In genomic region chr10:28722065-28722803, GRCh38 we compare ENCODE assay signal across 1 cellular context.
A peak's percentile ranks its signal among the peaks of the same experiment; 100 is the strongest.
TF ChIP-seq lines count a peak whose summit lies in the region.

No MANE protein-coding gene starts in this region.

TF ChIP-seq in HepG2, 621 proteins besides CTCF, POLR2A, EP300 and RAD21 (continued from another document and continues in another):
- TF ChIP-seq ZNF280D (CRISPR knock-in tag; IDR thresholded peaks at IDR 0.05) (no peak), HNRNPL (IDR thresholded peaks at IDR 0.05; ENCODE audit: low read depth, low read length) (0 out of 2 replicates have a peak, but pooled peaks have one; percentile 53), ZNF704 (CRISPR knock-in tag; IDR thresholded peaks at IDR 0.05; ENCODE audit: borderline replicate concordance) (no peak), REPIN1 (CRISPR knock-in tag; IDR thresholded peaks at IDR 0.05; ENCODE audit: borderline replicate concordance, low read depth) (no peak), ZNF576 (CRISPR knock-in tag; IDR thresholded peaks at IDR 0.05) (no peak), MYC (CRISPR knock-in tag; IDR thresholded peaks at IDR 0.05; ENCODE audit: borderline replicate concordance) (peak; percentile 74), TOPORS (CRISPR knock-in tag; IDR thresholded peaks at IDR 0.05) (no peak), ZNF124 (CRISPR knock-in tag; IDR thresholded peaks at IDR 0.05) (no peak), KDM5A (IDR thresholded peaks at IDR 0.05; ENCODE audit: borderline replicate concordance, low read length) (no peak), RXRA (CRISPR knock-in tag; IDR thresholded peaks at IDR 0.05) (no peak), MEIS2 (CRISPR knock-in tag; IDR thresholded peaks at IDR 0.05) (0 out of 2 replicates have a peak, but pooled peaks have one; percentile 46), HDAC1 (CRISPR knock-in tag; IDR thresholded peaks at IDR 0.05) (no peak), FOXC1 (CRISPR knock-in tag; IDR thresholded peaks at IDR 0.05; ENCODE audit: borderline replicate concordance) (no peak), ZNF230 (CRISPR knock-in tag; IDR thresholded peaks at IDR 0.05) (peak; percentile 33; the same call in 1 of the 2 replicates), RNF219 (CRISPR knock-in tag; IDR thresholded peaks at IDR 0.05) (no peak), AHDC1 (CRISPR knock-in tag; IDR thresholded peaks at IDR 0.05; ENCODE audit: borderline replicate concordance) (no peak), MTF2 (CRISPR knock-in tag; IDR thresholded peaks at IDR 0.05; ENCODE audit: borderline replicate concordance) (no peak), GABPB1 (CRISPR knock-in tag; IDR thresholded peaks at IDR 0.05) (peak; percentile 38; the same call in 1 of the 2 replicates), MAZ (IDR thresholded peaks at IDR 0.05; ENCODE audit: borderline replicate concordance, low read depth, low read length) (no peak), MAZ (CRISPR knock-in tag; IDR thresholded peaks at IDR 0.05; ENCODE audit: low read depth) (no peak), MLXIP (CRISPR knock-in tag; IDR thresholded peaks at IDR 0.05; ENCODE audit: borderline replicate concordance) (no peak), ZNF629 (CRISPR knock-in tag; conservative IDR thresholded peaks at IDR 0.05) (no peak), MAFG (CRISPR knock-in tag; IDR thresholded peaks at IDR 0.05) (no peak; the same call in 1 of the 2 replicates), ZFX (CRISPR knock-in tag; IDR thresholded peaks at IDR 0.05; ENCODE audit: low read depth) (peak; percentile 54), MAFK (conservative IDR thresholded peaks at IDR 0.05 in 1 of 2, IDR thresholded peaks at IDR 0.05 in 1 of 2; ENCODE audit: low read length in 2 of 2) (peak; percentile 39 to 74), PCBP2 (optimal IDR thresholded peaks at IDR 0.05; ENCODE audit: low read depth, low read length, poor library complexity, severe bottlenecking) (no peak), CENPX (CRISPR knock-in tag; IDR thresholded peaks at IDR 0.05) (no peak), SNAPC5 (CRISPR knock-in tag; IDR thresholded peaks at IDR 0.05; ENCODE audit: borderline replicate concordance) (no peak), PITX1 (CRISPR knock-in tag; IDR thresholded peaks at IDR 0.05) (no peak), ATF7-NPFF (CRISPR knock-in tag; IDR thresholded peaks at IDR 0.05; ENCODE audit: low read depth) (no peak), MLLT10 (CRISPR knock-in tag; IDR thresholded peaks at IDR 0.05) (no peak), RFXAP (CRISPR knock-in tag; IDR thresholded peaks at IDR 0.05; ENCODE audit: borderline replicate concordance) (no peak), ZNF83 (CRISPR knock-in tag; IDR thresholded peaks at IDR 0.05; ENCODE audit: borderline replicate concordance) (no peak), FLYWCH1 (CRISPR knock-in tag; IDR thresholded peaks at IDR 0.05) (no peak), CREBL2 (CRISPR knock-in tag; IDR thresholded peaks at IDR 0.05; ENCODE audit: borderline replicate concordance) (0 out of 2 replicates have a peak, but pooled peaks have one; percentile 48), ZNF713 (CRISPR knock-in tag; IDR thresholded peaks at IDR 0.05) (no peak), KLF11 (CRISPR knock-in tag; IDR thresholded peaks at IDR 0.05) (no peak), MED1 (CRISPR knock-in tag; IDR thresholded peaks at IDR 0.05) (0 out of 2 replicates have a peak, but pooled peaks have one; percentile 22), USF2 (IDR thresholded peaks at IDR 0.05; ENCODE audit: low read depth, low read length) (no peak), USF2 (CRISPR knock-in tag; IDR thresholded peaks at IDR 0.05; ENCODE audit: borderline replicate concordance) (peak; percentile 37; the same call in 1 of the 2 replicates), NFIB (CRISPR knock-in tag; IDR thresholded peaks at IDR 0.05; ENCODE audit: borderline replicate concordance) (no peak), FOXK1 (CRISPR knock-in tag; IDR thresholded peaks at IDR 0.05; ENCODE audit: borderline replicate concordance, low read depth) (no peak), ZNF784 (CRISPR knock-in tag; IDR thresholded peaks at IDR 0.05; ENCODE audit: borderline replicate concordance) (peak; percentile 41; the same call in 1 of the 2 replicates), ZNF234 (CRISPR knock-in tag; conservative IDR thresholded peaks at IDR 0.05) (no peak)
